ENCODE assay signal across 22 cellular contexts in genomic region chr10:42936580-42936979, GRCh38.
"Had no signal": no experiment of that assay in that cellular context is flagged by ENCODE, and none has a peak within 500 bp of the region (broad histone marks: within the 10 kb centered on the region; RNA-seq: fewer than 3 reads in every experiment).

No MANE protein-coding gene starts in this region.

- ATAC-seq: esophagus mucosa, heart left ventricle, left lung, lower lobe of right lung, psoas muscle had no signal

- H3K9me3 Mint-ChIP-seq: naive B cell had no signal

- H3K36me3 Mint-ChIP-seq: naive B cell had no signal

- H3K4me1 ChIP-seq: parathyroid adenoma had no signal

- DNase-seq: central memory CD4-positive, alpha-beta T cell; effector CD8-positive, alpha-beta T cell; hippocampal formation; kidney glomerular epithelial cell; lower lobe of right lung; mesenchymal stem cell; naive B cell; nucleus accumbens; psoas muscle; retina; sigmoid colon; stimulated activated CD4-positive, alpha-beta T cell treated with anti-CD3 and anti-CD28 coated beads, Interleukin-12 subunit alpha, Interleukin-12 subunit beta, amount 100 ng/mL, for 4 hours; stimulated activated CD4-positive, alpha-beta T cell treated with anti-CD3 and anti-CD28 coated beads, Interleukin-2, amount 100 ng/mL, for 48 hours; stimulated activated naive CD4-positive, alpha-beta T cell treated with Interleukin-2 at 50 U/mL for 16 hours; trophoblast cell had no signal

- FAIRE-seq: frontal cortex had no signal

- H3K27ac Mint-ChIP-seq: naive B cell had no signal

- H3K4me3 ChIP-seq: coronary artery, heart left ventricle, left lung, lower lobe of right lung, psoas muscle, sigmoid colon, skin epidermis had no signal

- H3K9me3 ChIP-seq: heart left ventricle, left lung, lower lobe of right lung, psoas muscle, sigmoid colon had no signal

- H3K36me3 ChIP-seq: heart left ventricle, left lung, lower lobe of right lung, sigmoid colon had no signal

- H3K27ac ChIP-seq: coronary artery, heart left ventricle, left lung, lower lobe of right lung, parathyroid adenoma, psoas muscle, sigmoid colon, skin epidermis had no signal
